In genomic region chr1:159949123-159949522, GRCh38 we compare ENCODE assay signal across 32 cellular contexts. TPM values are rescaled to one million over a fixed set of nuclear protein-coding genes. Genes with fewer than 3 reads are reported as not detected.
A peak's percentile ranks its signal among the peaks of the same experiment; 100 is the strongest.
DNase-seq lines count a peak whose midpoint lies in the region; FAIRE-seq and TF ChIP-seq lines count a peak whose summit lies in the region.
"Had no signal": no experiment of that assay in that cellular context is flagged by ENCODE, and none has a peak within 500 bp of the region (broad histone marks: within the 10 kb centered on the region; RNA-seq: fewer than 3 reads in every experiment).

No MANE protein-coding gene starts in this region.

- FAIRE-seq in RCC 7860 (lab: Jason Lieb, UNC): no peak
- FAIRE-seq: A204.1, endothelial cell of umbilical vein had no signal

- WGBS in sigmoid colon, 2 donors: 30 to 62% methylated on average over 6 of the region's 6 CpGs

- no peak overlapping the region for H3K4me3 Mint-ChIP-seq in Caco-2 (ENCODE audit: unreplicated experiment)
- peak overlapping the region; percentile 7 for H3K4me3 Mint-ChIP-seq in MCF 10A (ENCODE audit: unreplicated experiment)
- H3K4me3 Mint-ChIP-seq: activated CD4-positive, alpha-beta memory T cell treated with anti-CD3 and anti-CD28 coated beads for 36 hours; activated naive CD8-positive, alpha-beta T cell treated with anti-CD3 and anti-CD28 coated beads, Interleukin-2, amount 50 U/mL, for 24 hours; CD14-positive monocyte; central memory CD8-positive, alpha-beta T cell; IgD-negative memory B cell; neural progenitor cell; T-helper 1 cell treated with Interleukin-12 subunit alpha and Interleukin-12 subunit beta and Interleukin-4 antibody, amounts not matched to agents 30 μg/mL and 1 μg/mL, for 36 hours had no signal

- intact Hi-C loops in Caco-2 (cut with micrococcal nuclease; ENCODE audit: unreplicated experiment): no loop called here
- intact Hi-C loops in MCF 10A (cut with micrococcal nuclease): no loop called here
- intact Hi-C loops in sigmoid colon (cut with DNase I): loop anchor here (5.0 kb wide), 1 partner anchor 167 kb away; the partner anchor contains the start of gene DUSP23

- CTCF ChIA-PET in Caco-2 (lab: Charles Lee) (interaction anchor here (1.3 to 1.5 kb wide), 2 partner anchors 17 to 59 kb away, joined by 3 to 5 read pairs; no protein-coding TSS in a partner anchor), MCF 10A (lab: Yijun Ruan, JAX) (interaction anchor here (0.6 to 52.4 kb wide), 7 partner anchors 10 to 803 kb away, joined by 3 to 1675 read pairs (median 3); no protein-coding TSS in a partner anchor)

- H3K4me1 Mint-ChIP-seq in Caco-2 (ENCODE audit: low read depth, unreplicated experiment): peaks cover 61% of the 10 kb centered on the region
- peaks cover 51% of the 10 kb centered on the region for H3K4me1 Mint-ChIP-seq in MCF 10A (ENCODE audit: insufficient read depth, unreplicated experiment)

- peak overlapping the region; percentile 30 for H3K27ac Mint-ChIP-seq in Caco-2 (ENCODE audit: unreplicated experiment)
- H3K27ac Mint-ChIP-seq in MCF 10A (ENCODE audit: low read depth, unreplicated experiment): peak overlapping the region; percentile 55
- H3K27ac Mint-ChIP-seq: activated CD4-positive, alpha-beta memory T cell treated with anti-CD3 and anti-CD28 coated beads for 36 hours; activated naive CD8-positive, alpha-beta T cell treated with anti-CD3 and anti-CD28 coated beads, Interleukin-2, amount 50 U/mL, for 24 hours; IgD-negative memory B cell; neural progenitor cell; T-helper 1 cell treated with Interleukin-12 subunit alpha and Interleukin-12 subunit beta and Interleukin-4 antibody, amounts not matched to agents 30 μg/mL and 1 μg/mL, for 36 hours; type B pancreatic cell had no signal

- POLR2A ChIA-PET in Caco-2 (lab: Charles Lee): no interaction called here
- POLR2A ChIA-PET in MCF 10A (lab: Yijun Ruan, JAX): interaction anchor here (0.6 to 2.7 kb wide), 11 partner anchors 9 to 82 kb away, joined by 3 to 25 read pairs (median 3); partner anchors contain the start of gene TAGLN2

- H3K27ac ChIP-seq in sigmoid colon: peak overlapping the region in 3 of 4 donors; percentile 25 to 45 (median 42)
- H3K27ac ChIP-seq: dorsolateral prefrontal cortex, gastroesophageal sphincter, hepatocyte, neural progenitor cell, right lobe of liver had no signal

- H3K27me3 Mint-ChIP-seq in Caco-2 (ENCODE audit: insufficient read depth, unreplicated experiment): no peaks in the 10 kb centered on the region
- no peaks in the 10 kb centered on the region for H3K27me3 Mint-ChIP-seq in MCF 10A (ENCODE audit: insufficient read depth, unreplicated experiment)

- in situ Hi-C loops in GM13977 (cut with MboI; ENCODE audit: low pct_unique_long_range_greater_than_20kb, low sequenced_read_pairs, unreplicated experiment): no loop called here

- no peak for TF ChIP-seq EP300 in sigmoid colon (IDR thresholded peaks at IDR 0.05)

- H3K36me3 ChIP-seq in Caco-2 (ENCODE audit: control insufficient read depth, insufficient read depth, low read length): no peaks in the 10 kb centered on the region
- H3K36me3 ChIP-seq in sigmoid colon: no peaks in the 10 kb centered on the region
- H3K36me3 ChIP-seq: gastroesophageal sphincter, neural progenitor cell, right lobe of liver had no signal

- H3K9me3 Mint-ChIP-seq in Caco-2 (ENCODE audit: unreplicated experiment) (no peaks in the 10 kb centered on the region), MCF 10A (ENCODE audit: unreplicated experiment) (no peaks in the 10 kb centered on the region)
- H3K9me3 Mint-ChIP-seq: activated CD4-positive, alpha-beta memory T cell treated with anti-CD3 and anti-CD28 coated beads for 36 hours; activated naive CD8-positive, alpha-beta T cell treated with anti-CD3 and anti-CD28 coated beads, Interleukin-2, amount 50 U/mL, for 24 hours; central memory CD8-positive, alpha-beta T cell; IgD-negative memory B cell; neural progenitor cell; T-helper 1 cell treated with Interleukin-12 subunit alpha and Interleukin-12 subunit beta and Interleukin-4 antibody, amounts not matched to agents 30 μg/mL and 1 μg/mL, for 36 hours; type B pancreatic cell had no signal

- H3K9me3 ChIP-seq in Caco-2 (no peaks in the 10 kb centered on the region), sigmoid colon (no peaks in the 10 kb centered on the region)
- H3K9me3 ChIP-seq: gastroesophageal sphincter, right lobe of liver, SK-N-SH had no signal

- H3K4me3 ChIP-seq in Caco-2 (ENCODE audit: low read depth, low read length): no peak overlapping the region
- no peak overlapping the region for H3K4me3 ChIP-seq in sigmoid colon
- H3K4me3 ChIP-seq: dorsolateral prefrontal cortex, gastroesophageal sphincter, hepatocyte, neural progenitor cell, right lobe of liver had no signal

- BruUV-seq in Caco-2 (replicated peaks; lab: Mats Ljungman, UMichigan) (no TSS peak), MCF 10A (replicated peaks; lab: Mats Ljungman, UMichigan) (no TSS peak)

- peaks cover 62% of the 10 kb centered on the region for H3K4me1 ChIP-seq in Caco-2
- H3K4me1 ChIP-seq in sigmoid colon: peaks cover 0 to 30% (median 20%) of the 10 kb centered on the region in 4 donors

- no peak for TF ChIP-seq CTCF in Caco-2 (IDR thresholded peaks at IDR 0.05; ENCODE audit: insufficient read depth in 1 of 2, low read depth in 1 of 2, low read length in 1 of 2, severe bottlenecking in 1 of 2, unreplicated experiment in 1 of 2)
- TF ChIP-seq CTCF in MCF 10A (IDR thresholded peaks at IDR 0.05; ENCODE audit: unreplicated experiment): no peak
- TF ChIP-seq CTCF in sigmoid colon (IDR thresholded peaks at IDR 0.05): no peak
- no peak for TF ChIP-seq CTCF in GM13977 (IDR thresholded peaks at IDR 0.05; ENCODE audit: extremely low read depth, insufficient read depth, missing control alignments)

- TF ChIP-seq POLR2A in sigmoid colon (IDR thresholded peaks at IDR 0.05): no peak

- no peaks in the 10 kb centered on the region for H3K27me3 ChIP-seq in Caco-2 (replicated peaks; ENCODE audit: control insufficient read depth, insufficient read depth, low read length)
- no peaks in the 10 kb centered on the region for H3K27me3 ChIP-seq in sigmoid colon
- H3K27me3 ChIP-seq: neural progenitor cell, right lobe of liver had no signal

- H3K36me3 Mint-ChIP-seq in Caco-2 (ENCODE audit: insufficient read depth, unreplicated experiment) (no peaks in the 10 kb centered on the region), MCF 10A (ENCODE audit: insufficient read depth, unreplicated experiment) (no peaks in the 10 kb centered on the region)
- H3K36me3 Mint-ChIP-seq: activated CD4-positive, alpha-beta memory T cell treated with anti-CD3 and anti-CD28 coated beads for 36 hours; IgD-negative memory B cell; type B pancreatic cell had no signal

- DNase-seq in Caco-2 (no peak), MCF 10A (ENCODE audit: unreplicated experiment) (peak; percentile 30), kidney tubule cell (ENCODE audit: low spot score) (peak; percentile 19), sigmoid colon (no peak), RCC 7860 (ENCODE audit: low spot score) (no peak), GM13977 (ENCODE audit: low spot score) (no peak), foreskin melanocyte (no peak), NCI-H1417 treated with DMSO at 0.1 percent for 48 hours (lab: John Stamatoyannopoulos, UW) (no peak)
- DNase-seq: activated CD4-positive, alpha-beta memory T cell treated with anti-CD3 and anti-CD28 coated beads for 36 hours; activated naive CD4-positive, alpha-beta T cell; activated naive CD8-positive, alpha-beta T cell treated with anti-CD3 and anti-CD28 coated beads, Interleukin-2, amount 50 U/mL, for 24 hours; DMS79; dorsolateral prefrontal cortex; GDM1; NCI-H1105; NCI-H2029 treated with DMSO at 0.1 percent for 48 hours; NCI-H524 treated with DMSO at 0.1 percent for 48 hours; OCI-M1; SK-N-SH; stimulated activated CD4-positive, alpha-beta T cell treated with anti-CD3 and anti-CD28 coated beads, Interleukin-4, amount 100 ng/mL, for 24 hours had no signal

RNA-seq across cellular contexts. Expression of gene IGSF9, which starts 3.7 kb away (rescaled TPM):
- total RNA-seq in Caco-2 (2022): 19.6 and 21.2 TPM in 2 replicates
- total RNA-seq in MCF 10A (2022): 0.25 and 0.44 TPM in 2 replicates
- under 1 TPM in 1 of 4 donors, not detected in 3; under 0.01 TPM for total RNA-seq in sigmoid colon
- polyA plus RNA-seq in sigmoid colon: 10 to 100 TPM in 2 of 3 donors, 1 to 10 TPM in 1; 6.9 to 16.3 (median 11.4) TPM
- polyA plus RNA-seq: CD14-positive monocyte, fibroblast of lung had no signal

RNA-seq across cellular contexts. Expression of gene SLAMF9, which starts 4.9 kb away (rescaled TPM):
- total RNA-seq in Caco-2 (2022): 0.36 TPM in 1 of 2 replicates, not detected in the other
- not detected in 2 replicates for total RNA-seq in MCF 10A (2022)
- total RNA-seq in sigmoid colon: not detected
- under 1 TPM in 1 of 3 donors, not detected in 2; 0.15 TPM for polyA plus RNA-seq in sigmoid colon
- total RNA-seq: activated CD4-positive, alpha-beta memory T cell treated with anti-CD3 and anti-CD28 coated beads for 36 hours; endothelial cell of umbilical vein; fibroblast of lung; gastroesophageal sphincter; hepatocyte had no signal
- polyA plus RNA-seq: CD14-positive monocyte, endothelial cell of umbilical vein, fibroblast of lung, hepatocyte, IgD-negative memory B cell had no signal

RNA-seq across cellular contexts. Expression of gene TAGLN2, which starts 23.8 kb away (rescaled TPM):
- total RNA-seq in Caco-2 (2022) (518 and 531 TPM in 2 replicates), MCF 10A (2022) (464 and 483 TPM in 2 replicates), sigmoid colon (100 to 1,000 TPM in 2 of 4 donors, 10 to 100 TPM in 2; 88.8 to 109 (median 99.0) TPM)
- polyA plus RNA-seq in sigmoid colon: 100 to 1,000 TPM; 383 to 770 (median 531) TPM

RNA-seq across cellular contexts. Expression of gene CFAP45, which starts 49.2 kb away (rescaled TPM):
- total RNA-seq in Caco-2 (2022) (1.1 and 1.5 TPM in 2 replicates), MCF 10A (2022) (0.32 and 0.40 TPM in 2 replicates), sigmoid colon (1 to 10 TPM in 1 of 4 donors, under 1 TPM in 1, not detected in 2; 0.81 to 1.8 TPM)
- polyA plus RNA-seq in sigmoid colon: 1 to 10 TPM in 1 of 3 donors, under 1 TPM in 1, not detected in 1; 0.29 to 1.2 TPM
- total RNA-seq: right lobe of liver had no signal
- polyA plus RNA-seq: hepatocyte had no signal

Comparison
In these comparisons a context has a peak if more than half of its experiments do, and no peak if none do; other contexts are left out.
1. DNase-seq: peak in MCF 10A (single experiment) and kidney tubule cell (single experiment); none in Caco-2 (0 of 2), sigmoid colon (single experiment), RCC 7860 (single experiment), GM13977 (single experiment), foreskin melanocyte (single experiment) and NCI-H1417 treated with DMSO at 0.1 percent for 48 hours (single experiment).
2. RNA of gene IGSF9, which starts 3.7 kb away (total RNA-seq): 19.6 to 21.2 TPM in Caco-2; 0.25 to 0.44 TPM in MCF 10A and under 0.01 TPM in sigmoid colon; every median in the first group is over 10 times any median in the second.